Comparison of ENCODE assay signal across 19 cellular contexts in genomic region chr3:123120546-123120945, GRCh38. TPM values are rescaled to one million over a fixed set of nuclear protein-coding genes. Genes with fewer than 3 reads are reported as not detected.
DNase-seq lines count a peak whose midpoint lies in the region; ATAC-seq, FAIRE-seq and TF ChIP-seq lines count a peak whose summit lies in the region.
"Had no signal": no experiment of that assay in that cellular context is flagged by ENCODE, and none has a peak within 500 bp of the region (broad histone marks: within the 10 kb centered on the region; RNA-seq: fewer than 3 reads in every experiment).

No MANE protein-coding gene starts in this region.

- no peak overlapping the region for H3K27ac Mint-ChIP-seq in HFFc6
- H3K27ac Mint-ChIP-seq in activated T-cell treated with anti-CD3 and anti-CD28 coated beads, Interleukin-2, amount 50 U/mL, for 24 hours: no peak overlapping the region

- H3K4me1 ChIP-seq in BLaER1 (peaks cover 34% of the 10 kb centered on the region), keratinocyte (ENCODE audit: control insufficient read depth, extremely low read depth, insufficient read depth, low read length) (peaks cover 21% of the 10 kb centered on the region)

- dilution Hi-C loops in keratinocyte (cut with MboI; ENCODE audit: extremely low pct_ligation_motif_present, low sequenced_read_pairs): no loop called here

- TF ChIP-seq CTCF in WERI-Rb-1 (IDR thresholded peaks at IDR 0.05; ENCODE audit: low read depth, low read length): no peak
- no peak for TF ChIP-seq CTCF in keratinocyte (optimal IDR thresholded peaks at IDR 0.05 in 1 of 3, IDR thresholded peaks at IDR 0.05 in 1 of 3, conservative IDR thresholded peaks at IDR 0.05 in 1 of 3; ENCODE audit: extremely low read depth in 1 of 3, insufficient read depth in 2 of 3, low read length in 3 of 3)
- no peak for TF ChIP-seq CTCF in HFFc6 (IDR thresholded peaks at IDR 0.05)

- no peaks in the 10 kb centered on the region for H3K9me3 Mint-ChIP-seq in HFFc6
- H3K9me3 Mint-ChIP-seq in activated T-cell treated with anti-CD3 and anti-CD28 coated beads, Interleukin-2, amount 50 U/mL, for 24 hours: no peaks in the 10 kb centered on the region

- H3K27me3 ChIP-seq in BLaER1: no peaks in the 10 kb centered on the region
- H3K27me3 ChIP-seq in WERI-Rb-1 (ENCODE audit: insufficient read depth, low read depth, severe bottlenecking): no peaks in the 10 kb centered on the region
- H3K27me3 ChIP-seq in keratinocyte (ENCODE audit: control insufficient read depth, extremely low read depth, insufficient read depth, low read length): no peaks in the 10 kb centered on the region

- peaks cover 45% of the 10 kb centered on the region for H3K36me3 Mint-ChIP-seq in HFFc6 (ENCODE audit: low read depth)
- H3K36me3 Mint-ChIP-seq in activated T-cell treated with anti-CD3 and anti-CD28 coated beads, Interleukin-2, amount 50 U/mL, for 24 hours (ENCODE audit: low read depth): peaks cover 98% of the 10 kb centered on the region

- H3K27ac ChIP-seq in BLaER1: no peak overlapping the region
- H3K27ac ChIP-seq in WERI-Rb-1: peak overlapping the region; percentile 53
- no peak overlapping the region for H3K27ac ChIP-seq in keratinocyte (ENCODE audit: control insufficient read depth, insufficient read depth, low read length)

- H2AFZ ChIP-seq in keratinocyte (ENCODE audit: control insufficient read depth, low read length): no peak overlapping the region

- peaks cover 49% of the 10 kb centered on the region for H3K4me1 Mint-ChIP-seq in HFFc6 (ENCODE audit: low read depth)
- no peaks in the 10 kb centered on the region for H3K4me1 Mint-ChIP-seq in activated T-cell treated with anti-CD3 and anti-CD28 coated beads, Interleukin-2, amount 50 U/mL, for 24 hours (ENCODE audit: low read depth)

- no peak overlapping the region for H3K4me3 Mint-ChIP-seq in HFFc6
- no peak overlapping the region for H3K4me3 Mint-ChIP-seq in activated T-cell treated with anti-CD3 and anti-CD28 coated beads, Interleukin-2, amount 50 U/mL, for 24 hours

- H3K27me3 Mint-ChIP-seq in HFFc6 (ENCODE audit: insufficient read depth): no peaks in the 10 kb centered on the region; the same call in 1 of the 2 replicates
- no peaks in the 10 kb centered on the region for H3K27me3 Mint-ChIP-seq in activated T-cell treated with anti-CD3 and anti-CD28 coated beads, Interleukin-2, amount 50 U/mL, for 24 hours

- H3K4me2 ChIP-seq in BLaER1 (peak overlapping the region; percentile 57), keratinocyte (ENCODE audit: control insufficient read depth, extremely low read depth, insufficient read depth, low read depth, low read length) (no peak overlapping the region)

- no peaks in the 10 kb centered on the region for H3K79me2 ChIP-seq in keratinocyte (ENCODE audit: control insufficient read depth, insufficient read depth, low read length)

- H4K20me1 ChIP-seq in BLaER1: no peaks in the 10 kb centered on the region
- peaks cover 2% of the 10 kb centered on the region for H4K20me1 ChIP-seq in keratinocyte (ENCODE audit: control insufficient read depth, extremely low read depth, insufficient read depth, low read length)

- H3K9ac ChIP-seq in BLaER1 (no peak overlapping the region), keratinocyte (ENCODE audit: control insufficient read depth, extremely low read depth, insufficient read depth, low read length) (no peak overlapping the region)

- no peak for ATAC-seq in HG03457 (IDR thresholded peaks at IDR 0.05; ENCODE audit: unreplicated experiment)
- ATAC-seq: GM12878 had no signal

- no peaks in the 10 kb centered on the region for H3K9me3 ChIP-seq in BLaER1
- no peaks in the 10 kb centered on the region for H3K9me3 ChIP-seq in WERI-Rb-1 (ENCODE audit: severe bottlenecking)
- no peaks in the 10 kb centered on the region for H3K9me3 ChIP-seq in keratinocyte (ENCODE audit: control insufficient read depth, low read depth, low read length)

- peaks cover 3% of the 10 kb centered on the region for H3K9me1 ChIP-seq in keratinocyte (ENCODE audit: control insufficient read depth, extremely low read depth, insufficient read depth, low read length)

- peak; percentile 29 for FAIRE-seq in keratinocyte (lab: Jason Lieb, UNC)
- FAIRE-seq: GM12878, GM19239, H54 had no signal

- no peak overlapping the region for H3K4me3 ChIP-seq in BLaER1
- no peak overlapping the region for H3K4me3 ChIP-seq in WERI-Rb-1 (ENCODE audit: low read depth, low read length)
- no peak overlapping the region for H3K4me3 ChIP-seq in keratinocyte (ENCODE audit: control insufficient read depth in 2 of 3, extremely low read depth in 1 of 3, insufficient read depth in 2 of 3, low read depth in 1 of 3, low read length in 3 of 3)
- H3K4me3 ChIP-seq: GM12878 had no signal

- DNase-seq in DMS 273 treated with DMSO at 0.1 percent for 48 hours (lab: John Stamatoyannopoulos, UW) (peak; percentile 73), WERI-Rb-1 (no peak), keratinocyte (ENCODE audit: low read depth, low spot score) (no peak), HFFc6 (no peak)
- DNase-seq in activated T-cell treated with anti-CD3 and anti-CD28 coated beads, Interleukin-2, amount 50 U/mL, for 24 hours: no peak
- DNase-seq in effector CD4-positive, alpha-beta T cell: no peak
- DNase-seq: DMS153, GF-D8, KG1, MV-4-11, NCI-H1930, NCI-H748 treated with DMSO at 0.1 percent for 48 hours, OCI-M1, SHP77 treated with DMSO at 0.1 percent for 48 hours had no signal

- H3K36me3 ChIP-seq in BLaER1 (peaks cover 8% of the 10 kb centered on the region), WERI-Rb-1 (peaks cover 91% of the 10 kb centered on the region), keratinocyte (ENCODE audit: control insufficient read depth in 2 of 2, extremely low read depth in 1 of 2, insufficient read depth in 2 of 2, low read length in 2 of 2) (peaks cover 34 to 51% of the 10 kb centered on the region in 2 experiments)

RNA-seq across cellular contexts. Expression of gene PDIA5, which starts 53.7 kb away (rescaled TPM):
- polyA plus RNA-seq in keratinocyte: 23.5 to 29.8 TPM (median 29.6 TPM) in 3 replicates
- polyA plus RNA-seq in keratinocyte (2011; ENCODE audit: low read depth): 24.8 TPM
- polyA plus RNA-seq in keratinocyte (2011; cell fraction: cytosol; rRNA removed): 15.9 and 17.0 TPM in 2 replicates
- polyA plus RNA-seq in keratinocyte (2011; cell fraction: nucleus; rRNA removed): 53.9 and 57.5 TPM in 2 replicates
- 11.6 and 32.4 TPM in 2 replicates for polyA plus RNA-seq in keratinocyte (2012; ENCODE audit: low replicate concordance)
- polyA minus RNA-seq in keratinocyte: 19.6 to 21.1 TPM (median 20.7 TPM) in 3 replicates
- polyA minus RNA-seq in keratinocyte (2011; cell fraction: cytosol; rRNA and poly(A)+ RNA removed): 17.5 TPM
- polyA minus RNA-seq in keratinocyte (2011; cell fraction: nucleus; rRNA and poly(A)+ RNA removed): 16.8 and 26.0 TPM in 2 replicates
- 10 to 100 TPM; 30.7 to 49.0 (median 38.1) TPM for total RNA-seq in HFFc6 (2021; fragmentation: NEBNext Ultra II Directional; extraction: Animal tissue kit (Norgen Biotek cat#: 25700))
